ENCODE assay signal across 1 cellular context in the genomic region with DNA sequence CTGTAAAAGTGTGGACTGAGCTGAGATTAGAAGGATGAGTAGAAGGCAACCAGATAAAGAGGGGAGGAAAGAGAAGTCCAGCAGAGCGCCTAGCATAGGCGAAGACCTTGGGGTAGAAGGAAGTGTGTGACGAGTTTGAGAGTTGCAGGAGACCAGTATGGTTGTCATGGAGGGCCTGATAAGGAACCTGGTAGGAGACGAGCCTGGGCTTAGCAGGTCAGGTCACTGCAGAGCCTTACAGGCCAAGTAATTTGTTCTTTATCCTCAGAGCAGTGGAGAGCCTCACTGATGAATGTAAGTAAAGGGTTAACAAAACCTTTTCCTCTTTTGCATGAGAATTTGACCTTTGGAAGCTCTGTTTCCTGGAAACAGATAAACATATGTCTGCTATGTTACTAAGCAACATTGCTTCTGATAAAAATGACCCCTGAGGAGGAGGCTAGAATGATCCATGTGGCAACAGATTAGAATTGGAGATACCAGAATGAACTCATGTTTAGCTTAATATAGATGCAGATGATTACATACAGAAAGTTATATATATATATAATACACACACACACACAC.
TF ChIP-seq lines count a peak whose summit lies in the region.

No MANE protein-coding gene starts in this region.

TF ChIP-seq in HepG2, 621 proteins besides CTCF, POLR2A, EP300 and RAD21 (continued from another document and continues in another):
- TF ChIP-seq IRF2 (CRISPR knock-in tag; IDR thresholded peaks at IDR 0.05) (peak; percentile 78), TEAD3 (CRISPR knock-in tag; optimal IDR thresholded peaks at IDR 0.05; ENCODE audit: borderline replicate concordance) (peak; percentile 59), ZNF720 (CRISPR knock-in tag; IDR thresholded peaks at IDR 0.05) (0 out of 2 replicates have a peak, but pooled peaks have one; percentile 58), PPARG (CRISPR knock-in tag; conservative IDR thresholded peaks at IDR 0.05) (peak; percentile 73), STAG1 (CRISPR knock-in tag; IDR thresholded peaks at IDR 0.05) (no peak), ZNF737 (CRISPR knock-in tag; IDR thresholded peaks at IDR 0.05; ENCODE audit: borderline replicate concordance) (no peak), SKI (IDR thresholded peaks at IDR 0.05; ENCODE audit: partially characterized antibody) (peak; percentile 27), FOXK1 (CRISPR knock-in tag; IDR thresholded peaks at IDR 0.05; ENCODE audit: borderline replicate concordance, low read depth) (peak; percentile 67; the same call in 1 of the 2 replicates), NFYC (CRISPR knock-in tag; IDR thresholded peaks at IDR 0.05) (no peak), KDM2A (CRISPR knock-in tag; IDR thresholded peaks at IDR 0.05; ENCODE audit: borderline replicate concordance, low read depth) (0 out of 2 replicates have a peak, but pooled peaks have one; percentile 35), HOXA5 (CRISPR knock-in tag; IDR thresholded peaks at IDR 0.05) (0 out of 2 replicates have a peak, but pooled peaks have one; percentile 17), HDAC1 (CRISPR knock-in tag; IDR thresholded peaks at IDR 0.05) (peak; percentile 43; the same call in 1 of the 2 replicates), HMG20A (CRISPR knock-in tag; IDR thresholded peaks at IDR 0.05; ENCODE audit: borderline replicate concordance) (peak; percentile 66; the same call in 1 of the 2 replicates), HNF4A (CRISPR knock-in tag; IDR thresholded peaks at IDR 0.05) (peak; percentile 90), KLF11 (CRISPR knock-in tag; IDR thresholded peaks at IDR 0.05) (0 out of 2 replicates have a peak, but pooled peaks have one; percentile 33), ZNF652 (CRISPR knock-in tag; IDR thresholded peaks at IDR 0.05; ENCODE audit: borderline replicate concordance, low read depth) (peak; percentile 100), ZNF557 (CRISPR knock-in tag; IDR thresholded peaks at IDR 0.05) (no peak), NPAS2 (CRISPR knock-in tag; IDR thresholded peaks at IDR 0.05; ENCODE audit: borderline replicate concordance) (no peak), NR2F6 (IDR thresholded peaks at IDR 0.05) (peak; percentile 87), NR2F6 (CRISPR knock-in tag; IDR thresholded peaks at IDR 0.05) (peak; percentile 89), PAF1 (CRISPR knock-in tag; IDR thresholded peaks at IDR 0.05) (no peak), ZBTB7B (CRISPR knock-in tag; IDR thresholded peaks at IDR 0.05) (0 out of 2 replicates have a peak, but pooled peaks have one; percentile 35), RAD51 (IDR thresholded peaks at IDR 0.05; ENCODE audit: borderline replicate concordance) (no peak), REXO4 (CRISPR knock-in tag; IDR thresholded peaks at IDR 0.05; ENCODE audit: borderline replicate concordance) (no peak), AGO1 (IDR thresholded peaks at IDR 0.05; ENCODE audit: low read depth, low read length, poor library complexity, severe bottlenecking) (no peak), PHF5A (CRISPR knock-in tag; IDR thresholded peaks at IDR 0.05; ENCODE audit: low read depth, unreplicated experiment) (peak; percentile 37), ELF3 (CRISPR knock-in tag; IDR thresholded peaks at IDR 0.05) (peak; percentile 87; the same call in 1 of the 2 replicates), ZFP1 (CRISPR knock-in tag; IDR thresholded peaks at IDR 0.05) (peak; percentile 63), ZNF230 (CRISPR knock-in tag; IDR thresholded peaks at IDR 0.05) (no peak), DNMT1 (CRISPR knock-in tag; IDR thresholded peaks at IDR 0.05) (no peak), ZFX (CRISPR knock-in tag; IDR thresholded peaks at IDR 0.05; ENCODE audit: low read depth) (no peak), KLF13 (CRISPR knock-in tag; IDR thresholded peaks at IDR 0.05) (no peak), ZC3H13 (CRISPR knock-in tag; IDR thresholded peaks at IDR 0.05) (no peak), NFKBIZ (CRISPR knock-in tag; IDR thresholded peaks at IDR 0.05) (peak; percentile 76), ZNF12 (CRISPR knock-in tag; IDR thresholded peaks at IDR 0.05) (no peak), ZNF335 (CRISPR knock-in tag; IDR thresholded peaks at IDR 0.05) (no peak), TMF1 (CRISPR knock-in tag; IDR thresholded peaks at IDR 0.05; ENCODE audit: low read depth) (no peak), ZNF703 (CRISPR knock-in tag; IDR thresholded peaks at IDR 0.05; ENCODE audit: borderline replicate concordance) (no peak), BHLHE40 (IDR thresholded peaks at IDR 0.05; ENCODE audit: low read length) (no peak), TARDBP (CRISPR knock-in tag; IDR thresholded peaks at IDR 0.05) (peak; percentile 62; the same call in 1 of the 2 replicates), POLR2G (IDR thresholded peaks at IDR 0.05; ENCODE audit: low read depth, low read length) (no peak), ZNF510 (CRISPR knock-in tag; IDR thresholded peaks at IDR 0.05; ENCODE audit: low read depth) (no peak), ZZZ3 (CRISPR knock-in tag; IDR thresholded peaks at IDR 0.05; ENCODE audit: borderline replicate concordance) (no peak), FOSL2 (CRISPR knock-in tag; IDR thresholded peaks at IDR 0.05) (no peak), ELF4 (CRISPR knock-in tag; IDR thresholded peaks at IDR 0.05; ENCODE audit: borderline replicate concordance) (0 out of 2 replicates have a peak, but pooled peaks have one; percentile 38), DMAP1 (CRISPR knock-in tag; IDR thresholded peaks at IDR 0.05) (0 out of 2 replicates have a peak, but pooled peaks have one; percentile 49), KMT2A (CRISPR knock-in tag; IDR thresholded peaks at IDR 0.05) (no peak), PHF21A (CRISPR knock-in tag; IDR thresholded peaks at IDR 0.05) (0 out of 2 replicates have a peak, but pooled peaks have one; percentile 45)
- TF ChIP-seq, protein P1, sequence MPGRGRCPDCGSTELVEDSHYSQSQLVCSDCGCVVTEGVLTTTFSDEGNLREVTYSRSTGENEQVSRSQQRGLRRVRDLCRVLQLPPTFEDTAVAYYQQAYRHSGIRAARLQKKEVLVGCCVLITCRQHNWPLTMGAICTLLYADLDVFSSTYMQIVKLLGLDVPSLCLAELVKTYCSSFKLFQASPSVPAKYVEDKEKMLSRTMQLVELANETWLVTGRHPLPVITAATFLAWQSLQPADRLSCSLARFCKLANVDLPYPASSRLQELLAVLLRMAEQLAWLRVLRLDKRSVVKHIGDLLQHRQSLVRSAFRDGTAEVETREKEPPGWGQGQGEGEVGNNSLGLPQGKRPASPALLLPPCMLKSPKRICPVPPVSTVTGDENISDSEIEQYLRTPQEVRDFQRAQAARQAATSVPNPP (CRISPR knock-in tag; IDR thresholded peaks at IDR 0.05) = no peak
- TF ChIP-seq, protein P2, sequence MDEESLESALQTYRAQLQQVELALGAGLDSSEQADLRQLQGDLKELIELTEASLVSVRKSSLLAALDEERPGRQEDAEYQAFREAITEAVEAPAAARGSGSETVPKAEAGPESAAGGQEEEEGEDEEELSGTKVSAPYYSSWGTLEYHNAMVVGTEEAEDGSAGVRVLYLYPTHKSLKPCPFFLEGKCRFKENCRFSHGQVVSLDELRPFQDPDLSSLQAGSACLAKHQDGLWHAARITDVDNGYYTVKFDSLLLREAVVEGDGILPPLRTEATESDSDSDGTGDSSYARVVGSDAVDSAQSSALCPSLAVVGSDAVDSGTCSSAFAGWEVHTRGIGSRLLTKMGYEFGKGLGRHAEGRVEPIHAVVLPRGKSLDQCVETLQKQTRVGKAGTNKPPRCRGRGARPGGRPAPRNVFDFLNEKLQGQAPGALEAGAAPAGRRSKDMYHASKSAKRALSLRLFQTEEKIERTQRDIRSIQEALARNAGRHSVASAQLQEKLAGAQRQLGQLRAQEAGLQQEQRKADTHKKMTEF (CRISPR knock-in tag; IDR thresholded peaks at IDR 0.05) = peak; percentile 57; the same call in 1 of the 2 replicates
- TF ChIP-seq, protein P3, sequence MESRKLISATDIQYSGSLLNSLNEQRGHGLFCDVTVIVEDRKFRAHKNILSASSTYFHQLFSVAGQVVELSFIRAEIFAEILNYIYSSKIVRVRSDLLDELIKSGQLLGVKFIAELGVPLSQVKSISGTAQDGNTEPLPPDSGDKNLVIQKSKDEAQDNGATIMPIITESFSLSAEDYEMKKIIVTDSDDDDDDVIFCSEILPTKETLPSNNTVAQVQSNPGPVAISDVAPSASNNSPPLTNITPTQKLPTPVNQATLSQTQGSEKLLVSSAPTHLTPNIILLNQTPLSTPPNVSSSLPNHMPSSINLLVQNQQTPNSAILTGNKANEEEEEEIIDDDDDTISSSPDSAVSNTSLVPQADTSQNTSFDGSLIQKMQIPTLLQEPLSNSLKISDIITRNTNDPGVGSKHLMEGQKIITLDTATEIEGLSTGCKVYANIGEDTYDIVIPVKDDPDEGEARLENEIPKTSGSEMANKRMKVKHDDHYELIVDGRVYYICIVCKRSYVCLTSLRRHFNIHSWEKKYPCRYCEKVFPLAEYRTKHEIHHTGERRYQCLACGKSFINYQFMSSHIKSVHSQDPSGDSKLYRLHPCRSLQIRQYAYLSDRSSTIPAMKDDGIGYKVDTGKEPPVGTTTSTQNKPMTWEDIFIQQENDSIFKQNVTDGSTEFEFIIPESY (CRISPR knock-in tag; IDR thresholded peaks at IDR 0.05) = no peak
- TF ChIP-seq, protein P4, sequence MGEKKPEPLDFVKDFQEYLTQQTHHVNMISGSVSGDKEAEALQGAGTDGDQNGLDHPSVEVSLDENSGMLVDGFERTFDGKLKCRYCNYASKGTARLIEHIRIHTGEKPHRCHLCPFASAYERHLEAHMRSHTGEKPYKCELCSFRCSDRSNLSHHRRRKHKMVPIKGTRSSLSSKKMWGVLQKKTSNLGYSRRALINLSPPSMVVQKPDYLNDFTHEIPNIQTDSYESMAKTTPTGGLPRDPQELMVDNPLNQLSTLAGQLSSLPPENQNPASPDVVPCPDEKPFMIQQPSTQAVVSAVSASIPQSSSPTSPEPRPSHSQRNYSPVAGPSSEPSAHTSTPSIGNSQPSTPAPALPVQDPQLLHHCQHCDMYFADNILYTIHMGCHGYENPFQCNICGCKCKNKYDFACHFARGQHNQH (CRISPR knock-in tag; IDR thresholded peaks at IDR 0.05) = 0 out of 2 replicates have a peak, but pooled peaks have one; percentile 33
- TF ChIP-seq, protein P5, sequence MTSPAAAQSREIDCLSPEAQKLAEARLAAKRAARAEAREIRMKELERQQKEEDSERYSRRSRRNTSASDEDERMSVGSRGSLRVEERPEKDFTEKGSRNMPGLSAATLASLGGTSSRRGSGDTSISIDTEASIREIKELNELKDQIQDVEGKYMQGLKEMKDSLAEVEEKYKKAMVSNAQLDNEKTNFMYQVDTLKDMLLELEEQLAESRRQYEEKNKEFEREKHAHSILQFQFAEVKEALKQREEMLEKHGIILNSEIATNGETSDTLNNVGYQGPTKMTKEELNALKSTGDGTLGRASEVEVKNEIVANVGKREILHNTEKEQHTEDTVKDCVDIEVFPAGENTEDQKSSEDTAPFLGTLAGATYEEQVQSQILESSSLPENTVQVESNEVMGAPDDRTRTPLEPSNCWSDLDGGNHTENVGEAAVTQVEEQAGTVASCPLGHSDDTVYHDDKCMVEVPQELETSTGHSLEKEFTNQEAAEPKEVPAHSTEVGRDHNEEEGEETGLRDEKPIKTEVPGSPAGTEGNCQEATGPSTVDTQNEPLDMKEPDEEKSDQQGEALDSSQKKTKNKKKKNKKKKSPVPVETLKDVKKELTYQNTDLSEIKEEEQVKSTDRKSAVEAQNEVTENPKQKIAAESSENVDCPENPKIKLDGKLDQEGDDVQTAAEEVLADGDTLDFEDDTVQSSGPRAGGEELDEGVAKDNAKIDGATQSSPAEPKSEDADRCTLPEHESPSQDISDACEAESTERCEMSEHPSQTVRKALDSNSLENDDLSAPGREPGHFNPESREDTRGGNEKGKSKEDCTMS (CRISPR knock-in tag; conservative IDR thresholded peaks at IDR 0.05) = no peak
- TF ChIP-seq, protein P6, sequence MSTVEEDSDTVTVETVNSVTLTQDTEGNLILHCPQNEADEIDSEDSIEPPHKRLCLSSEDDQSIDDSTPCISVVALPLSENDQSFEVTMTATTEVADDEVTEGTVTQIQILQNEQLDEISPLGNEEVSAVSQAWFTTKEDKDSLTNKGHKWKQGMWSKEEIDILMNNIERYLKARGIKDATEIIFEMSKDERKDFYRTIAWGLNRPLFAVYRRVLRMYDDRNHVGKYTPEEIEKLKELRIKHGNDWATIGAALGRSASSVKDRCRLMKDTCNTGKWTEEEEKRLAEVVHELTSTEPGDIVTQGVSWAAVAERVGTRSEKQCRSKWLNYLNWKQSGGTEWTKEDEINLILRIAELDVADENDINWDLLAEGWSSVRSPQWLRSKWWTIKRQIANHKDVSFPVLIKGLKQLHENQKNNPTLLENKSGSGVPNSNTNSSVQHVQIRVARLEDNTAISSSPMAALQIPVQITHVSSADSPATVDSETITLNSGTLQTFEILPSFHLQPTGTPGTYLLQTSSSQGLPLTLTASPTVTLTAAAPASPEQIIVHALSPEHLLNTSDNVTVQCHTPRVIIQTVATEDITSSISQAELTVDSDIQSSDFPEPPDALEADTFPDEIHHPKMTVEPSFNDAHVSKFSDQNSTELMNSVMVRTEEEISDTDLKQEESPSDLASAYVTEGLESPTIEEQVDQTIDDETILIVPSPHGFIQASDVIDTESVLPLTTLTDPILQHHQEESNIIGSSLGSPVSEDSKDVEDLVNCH (CRISPR knock-in tag; IDR thresholded peaks at IDR 0.05) = no peak
- TF ChIP-seq, protein P7, sequence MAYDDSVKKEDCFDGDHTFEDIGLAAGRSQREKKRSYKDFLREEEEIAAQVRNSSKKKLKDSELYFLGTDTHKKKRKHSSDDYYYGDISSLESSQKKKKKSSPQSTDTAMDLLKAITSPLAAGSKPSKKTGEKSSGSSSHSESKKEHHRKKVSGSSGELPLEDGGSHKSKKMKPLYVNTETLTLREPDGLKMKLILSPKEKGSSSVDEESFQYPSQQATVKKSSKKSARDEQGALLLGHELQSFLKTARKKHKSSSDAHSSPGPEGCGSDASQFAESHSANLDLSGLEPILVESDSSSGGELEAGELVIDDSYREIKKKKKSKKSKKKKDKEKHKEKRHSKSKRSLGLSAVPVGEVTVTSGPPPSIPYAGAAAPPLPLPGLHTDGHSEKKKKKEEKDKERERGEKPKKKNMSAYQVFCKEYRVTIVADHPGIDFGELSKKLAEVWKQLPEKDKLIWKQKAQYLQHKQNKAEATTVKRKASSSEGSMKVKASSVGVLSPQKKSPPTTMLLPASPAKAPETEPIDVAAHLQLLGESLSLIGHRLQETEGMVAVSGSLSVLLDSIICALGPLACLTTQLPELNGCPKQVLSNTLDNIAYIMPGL (CRISPR knock-in tag; IDR thresholded peaks at IDR 0.05; ENCODE audit: borderline replicate concordance in 1 of 2, low read depth in 1 of 2) = no peak; a peak in 2 of 4 replicates
- TF ChIP-seq, protein P8, sequence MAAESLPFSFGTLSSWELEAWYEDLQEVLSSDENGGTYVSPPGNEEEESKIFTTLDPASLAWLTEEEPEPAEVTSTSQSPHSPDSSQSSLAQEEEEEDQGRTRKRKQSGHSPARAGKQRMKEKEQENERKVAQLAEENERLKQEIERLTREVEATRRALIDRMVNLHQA (CRISPR knock-in tag; IDR thresholded peaks at IDR 0.05) = no peak
- TF ChIP-seq, protein P9, sequence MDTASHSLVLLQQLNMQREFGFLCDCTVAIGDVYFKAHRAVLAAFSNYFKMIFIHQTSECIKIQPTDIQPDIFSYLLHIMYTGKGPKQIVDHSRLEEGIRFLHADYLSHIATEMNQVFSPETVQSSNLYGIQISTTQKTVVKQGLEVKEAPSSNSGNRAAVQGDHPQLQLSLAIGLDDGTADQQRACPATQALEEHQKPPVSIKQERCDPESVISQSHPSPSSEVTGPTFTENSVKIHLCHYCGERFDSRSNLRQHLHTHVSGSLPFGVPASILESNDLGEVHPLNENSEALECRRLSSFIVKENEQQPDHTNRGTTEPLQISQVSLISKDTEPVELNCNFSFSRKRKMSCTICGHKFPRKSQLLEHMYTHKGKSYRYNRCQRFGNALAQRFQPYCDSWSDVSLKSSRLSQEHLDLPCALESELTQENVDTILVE (CRISPR knock-in tag; IDR thresholded peaks at IDR 0.05) = no peak
